Comparison of ENCODE assay signal across 1 cellular context in genomic region chr5:91291628-91292569, GRCh38.
TF ChIP-seq lines count a peak whose summit lies in the region.

No MANE protein-coding gene starts in this region.

TF ChIP-seq in K562, 482 proteins besides CTCF, POLR2A, EP300 and RAD21 (continued from another document and continues in another):
- no peak for TF ChIP-seq NKRF (IDR thresholded peaks at IDR 0.05; ENCODE audit: borderline replicate concordance)
- TF ChIP-seq SREBF1 (IDR thresholded peaks at IDR 0.05; ENCODE audit: borderline replicate concordance, low read depth, low read length): no peak
- peak; percentile 96 for TF ChIP-seq ZNF165 (CRISPR knock-in tag; IDR thresholded peaks at IDR 0.05; ENCODE audit: borderline replicate concordance)
- TF ChIP-seq HMG20B (CRISPR knock-in tag; IDR thresholded peaks at IDR 0.05): 0 out of 2 replicates have a peak, but pooled peaks have one; percentile 41
- no peak for TF ChIP-seq ARID2 (IDR thresholded peaks at IDR 0.05)
- TF ChIP-seq KLF1 (tag; IDR thresholded peaks at IDR 0.05): peak; percentile 66; the same call in 1 of the 2 replicates
- TF ChIP-seq ATF2 (CRISPR knock-in tag; IDR thresholded peaks at IDR 0.05): no peak
- TF ChIP-seq ZNF253 (CRISPR knock-in tag; conservative IDR thresholded peaks at IDR 0.05): 0 out of 2 replicates have a peak, but pooled peaks have one; percentile 43
- no peak for TF ChIP-seq CEBPB (tag; IDR thresholded peaks at IDR 0.05)
- TF ChIP-seq NONO (IDR thresholded peaks at IDR 0.05; ENCODE audit: low read depth in 2 of 2, low read length in 1 of 2): no peak
- no peak for TF ChIP-seq MYBL2 (IDR thresholded peaks at IDR 0.05; ENCODE audit: low read depth)
- no peak for TF ChIP-seq MYBL2 (CRISPR knock-in tag; IDR thresholded peaks at IDR 0.05; ENCODE audit: borderline replicate concordance)
- peak; percentile 64; the same call in 1 of the 2 replicates for TF ChIP-seq ZNF324 (CRISPR knock-in tag; IDR thresholded peaks at IDR 0.05)
- no peak for TF ChIP-seq SREBF2 (CRISPR knock-in tag; IDR thresholded peaks at IDR 0.05)
- TF ChIP-seq ZNF12 (CRISPR knock-in tag; IDR thresholded peaks at IDR 0.05): no peak
- TF ChIP-seq EGR1 (conservative IDR thresholded peaks at IDR 0.05): peak; percentile 43; the same call in 1 of the 2 replicates
- TF ChIP-seq ZNF696 (CRISPR knock-in tag; conservative IDR thresholded peaks at IDR 0.05): 0 out of 2 replicates have a peak, but pooled peaks have one; percentile 27
- TF ChIP-seq NCOA2 (IDR thresholded peaks at IDR 0.05; ENCODE audit: partially characterized antibody in 2 of 2): no peak
- peak; percentile 98 for TF ChIP-seq ZNF395 (CRISPR knock-in tag; IDR thresholded peaks at IDR 0.05)
- no peak for TF ChIP-seq LEF1 (IDR thresholded peaks at IDR 0.05)
- peak; percentile 84; the same call in 1 of the 2 replicates for TF ChIP-seq ZBTB26 (CRISPR knock-in tag; IDR thresholded peaks at IDR 0.05)
- no peak for TF ChIP-seq ZBTB49 (CRISPR knock-in tag; IDR thresholded peaks at IDR 0.05; ENCODE audit: borderline replicate concordance)
- peak; percentile 96 for TF ChIP-seq BACH1 (tag; IDR thresholded peaks at IDR 0.05)
- TF ChIP-seq CGGBP1 (CRISPR knock-in tag; IDR thresholded peaks at IDR 0.05): no peak
- no peak; the same call in 1 of the 2 replicates for TF ChIP-seq GABPB2 (CRISPR knock-in tag; conservative IDR thresholded peaks at IDR 0.05)
- TF ChIP-seq ARID1B (IDR thresholded peaks at IDR 0.05): no peak
- TF ChIP-seq GABPA (tag; conservative IDR thresholded peaks at IDR 0.05; ENCODE audit: low read depth): peak; percentile 54
- TF ChIP-seq HDAC8 (tag; IDR thresholded peaks at IDR 0.05): peak; percentile 98
- no peak for TF ChIP-seq ZBTB1 (CRISPR knock-in tag; IDR thresholded peaks at IDR 0.05; ENCODE audit: borderline replicate concordance, low read depth)
- peak; percentile 51; the same call in 1 of the 2 replicates for TF ChIP-seq ZKSCAN3 (CRISPR knock-in tag; IDR thresholded peaks at IDR 0.05)
- no peak for TF ChIP-seq ZNF277 (CRISPR knock-in tag; IDR thresholded peaks at IDR 0.05; ENCODE audit: borderline replicate concordance)
- TF ChIP-seq SMARCB1 (IDR thresholded peaks at IDR 0.05; ENCODE audit: insufficient read length, low read depth): no peak
- TF ChIP-seq CHCHD3 (CRISPR knock-in tag; IDR thresholded peaks at IDR 0.05): no peak
- TF ChIP-seq DNMT1 (IDR thresholded peaks at IDR 0.05): no peak
- no peak for TF ChIP-seq RBM15 (IDR thresholded peaks at IDR 0.05; ENCODE audit: insufficient read depth, low read length)
- TF ChIP-seq TBP (optimal IDR thresholded peaks at IDR 0.05; ENCODE audit: low read depth, low read length): no peak
- TF ChIP-seq TAF9B (IDR thresholded peaks at IDR 0.05; ENCODE audit: partially characterized antibody): no peak
- no peak for TF ChIP-seq ZNF217 (CRISPR knock-in tag; IDR thresholded peaks at IDR 0.05)
- TF ChIP-seq PHB2 (IDR thresholded peaks at IDR 0.05; ENCODE audit: low read depth): no peak
- no peak for TF ChIP-seq PCBP2 (IDR thresholded peaks at IDR 0.05; ENCODE audit: low read depth, low read length, poor library complexity, severe bottlenecking)
- peak; percentile 89 for TF ChIP-seq TCFL5 (CRISPR knock-in tag; conservative IDR thresholded peaks at IDR 0.05)
- no peak for TF ChIP-seq NR2C2 (CRISPR knock-in tag; IDR thresholded peaks at IDR 0.05)
- TF ChIP-seq NR2C2 (tag; IDR thresholded peaks at IDR 0.05): peak; percentile 67
- no peak for TF ChIP-seq CBX3 (IDR thresholded peaks at IDR 0.05; ENCODE audit: borderline replicate concordance in 1 of 2, low read length in 2 of 2)
- TF ChIP-seq TRIM25 (IDR thresholded peaks at IDR 0.05; ENCODE audit: borderline replicate concordance): no peak
- TF ChIP-seq RBM17 (IDR thresholded peaks at IDR 0.05; ENCODE audit: borderline replicate concordance, low read depth, low read length): no peak
- TF ChIP-seq ZKSCAN8 (CRISPR knock-in tag; IDR thresholded peaks at IDR 0.05): peak; percentile 93
- no peak for TF ChIP-seq MTA2 (IDR thresholded peaks at IDR 0.05; ENCODE audit: low read depth)
- TF ChIP-seq ZNF76 (CRISPR knock-in tag; IDR thresholded peaks at IDR 0.05; ENCODE audit: borderline replicate concordance): peak; percentile 94
- TF ChIP-seq STAT5B (CRISPR knock-in tag; IDR thresholded peaks at IDR 0.05): peak; percentile 69; the same call in 1 of the 2 replicates
- peak; percentile 97 for TF ChIP-seq ZNF197 (CRISPR knock-in tag; IDR thresholded peaks at IDR 0.05; ENCODE audit: low read depth)
- no peak for TF ChIP-seq ZNF609 (CRISPR knock-in tag; IDR thresholded peaks at IDR 0.05; ENCODE audit: borderline replicate concordance)
- no peak for TF ChIP-seq ESRRB (CRISPR knock-in tag; IDR thresholded peaks at IDR 0.05; ENCODE audit: borderline replicate concordance)
- TF ChIP-seq KLF6 (CRISPR knock-in tag; IDR thresholded peaks at IDR 0.05; ENCODE audit: borderline replicate concordance): peak; percentile 98
